In the genomic region with DNA sequence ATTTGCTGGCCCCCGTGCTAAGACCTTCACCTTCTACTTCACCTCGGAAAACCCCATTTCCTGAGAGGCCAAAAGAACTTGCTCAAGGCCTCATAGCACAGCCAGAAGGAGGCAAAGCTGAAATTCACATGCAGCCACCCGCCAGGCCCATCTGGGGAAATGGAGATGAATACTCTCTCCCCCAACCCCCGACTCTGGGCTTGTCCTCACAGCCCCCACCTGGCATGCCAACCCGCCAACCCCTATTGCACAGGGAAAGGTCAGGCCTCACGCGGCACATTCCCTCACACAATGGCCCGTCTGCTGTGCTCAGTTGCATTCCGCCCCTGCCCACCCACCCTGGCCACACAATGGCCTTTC, we compare ENCODE assay signal across 21 cellular contexts. TPM values are rescaled to one million over a fixed set of nuclear protein-coding genes. Genes with fewer than 3 reads are reported as not detected.
DNase-seq lines count a peak whose midpoint lies in the region; ATAC-seq, FAIRE-seq and TF ChIP-seq lines count a peak whose summit lies in the region.
"Had no signal": no experiment of that assay in that cellular context is flagged by ENCODE, and none has a peak within 500 bp of the region (broad histone marks: within the 10 kb centered on the region; RNA-seq: fewer than 3 reads in every experiment).

No MANE protein-coding gene starts in this region.

- intact Hi-C loops in GM12878 (cut with micrococcal nuclease; ENCODE audit: unreplicated experiment) (no loop called here), gastrocnemius medialis (cut with DNase I; ENCODE audit: low total_unique reads) (no loop called here)

- BruUV-seq in GM12878 (replicated peaks; lab: Mats Ljungman, UMichigan), result no TSS peak

- no peak for TF ChIP-seq EP300 in GM12878 (IDR thresholded peaks at IDR 0.05; ENCODE audit: borderline replicate concordance in 1 of 2, control insufficient read depth in 1 of 2, low read depth in 2 of 2, low read length in 2 of 2)

- RAD21 ChIA-PET in GM12878 (lab: Charles Lee; ENCODE audit: unreplicated experiment), result interaction anchor here (3.2 kb wide), 1 partner anchor 11 kb away, joined by 12 read pairs; no protein-coding TSS in a partner anchor

- 40% methylated on average over 9 of the region's 9 CpGs for WGBS in GM12878 (ENCODE audit: insufficient coverage, insufficient replicate concordance, low lambda C conversion rate, missing lambda C conversion rate)

- TF ChIP-seq RAD21 in GM12878 (IDR thresholded peaks at IDR 0.05; ENCODE audit: insufficient read depth, low read depth, low read length), result no peak

- H3K27me3 ChIP-seq in H7 (ENCODE audit: control insufficient read depth, insufficient read depth, low read length) (no peaks in the 10 kb centered on the region), GM12878 (replicated peaks in 1 of 2; ENCODE audit: control insufficient read depth in 2 of 2, insufficient read depth in 2 of 2, low read length in 1 of 2) (no peaks in the 10 kb centered on the region), gastrocnemius medialis (no peaks in the 10 kb centered on the region)
- H3K27me3 ChIP-seq: BE2C had no signal

- in situ Hi-C loops in GM12878 (cut with MboI), result no loop called here
- in situ Hi-C loops in gastrocnemius medialis (cut with MboI; ENCODE audit: low sequenced_read_pairs in 4 of 4), result loop anchor here in 1 of 4 donors (10.0 kb wide), 1 partner anchor 55 kb away; a partner anchor contains a TSS

- POLR2A ChIA-PET in GM12878 (lab: Charles Lee), result interaction anchor here (0.6 to 2.6 kb wide), 3 partner anchors 11 to 124 kb away, joined by 6 to 8 read pairs (median 6); no protein-coding TSS in a partner anchor

- peak overlapping the region; percentile 78 for H3K27ac ChIP-seq in GM12878 (ENCODE audit: control insufficient read depth, insufficient read depth)
- H3K27ac ChIP-seq in gastrocnemius medialis, result peak overlapping the region; percentile 90 to 100 (median 98)
- H3K27ac ChIP-seq: prostate gland, thoracic aorta had no signal

- H2AFZ ChIP-seq in GM12878 (ENCODE audit: control insufficient read depth, low read depth, low read length), result peak overlapping the region; percentile 94

- CTCF ChIA-PET in GM12878 (lab: Yijun Ruan, JAX), result interaction anchor here (1.2 to 4.5 kb wide), 2 partner anchors 10 to 105 kb away, joined by 5 to 43 read pairs; no protein-coding TSS in a partner anchor

- peak; percentile 85 for DNase-seq in H7
- DNase-seq in GM12878 (ENCODE audit: low read depth, low spot score), result no peak
- no peak for DNase-seq in gastrocnemius medialis
- DNase-seq in COLO668 (lab: John Stamatoyannopoulos, UW; ENCODE audit: unreplicated experiment), result no peak
- DNase-seq: activated CD4-positive, CD25-positive, alpha-beta regulatory T cell; activated T-cell treated with anti-CD3 and anti-CD28 coated beads, Interleukin-2, amount 50 U/mL, for 72 hours; BE2C; effector memory CD4-positive, alpha-beta T cell; GDM1; head of caudate nucleus; Kasumi-1; NCI-H1105; NCI-H2107; NCI-H526 treated with DMSO at 0.1 percent for 48 hours; nephron progenitor cell had no signal

- TF ChIP-seq POLR2A in GM12878 (IDR thresholded peaks at IDR 0.05; ENCODE audit: low read depth, low read length), result no peak
- no peak for TF ChIP-seq POLR2A in gastrocnemius medialis (IDR thresholded peaks at IDR 0.05)

- ATAC-seq in GM12878 (peak; percentile 69), gastrocnemius medialis (no peak), GM18520 (IDR thresholded peaks at IDR 0.05; ENCODE audit: unreplicated experiment) (no peak)
- ATAC-seq: activated T-cell treated with anti-CD3 and anti-CD28 coated beads, Interleukin-2, amount 50 U/mL, for 72 hours had no signal

- H3K4me2 ChIP-seq in GM12878 (ENCODE audit: control insufficient read depth, insufficient read depth), result peak overlapping the region; percentile 64

- H3K4me3 ChIP-seq in H7 (ENCODE audit: insufficient read depth, low read depth, low read length) (no peak overlapping the region), GM12878 (no peak overlapping the region), gastrocnemius medialis (no peak overlapping the region)
- H3K4me3 ChIP-seq: prostate gland, thoracic aorta had no signal

- no peaks in the 10 kb centered on the region for H3K36me3 ChIP-seq in H7 (replicated peaks; ENCODE audit: control insufficient read depth, insufficient read depth, low read length)
- no peaks in the 10 kb centered on the region for H3K36me3 ChIP-seq in GM12878 (ENCODE audit: control insufficient read depth in 2 of 2, insufficient read depth in 2 of 2, low read length in 1 of 2)
- no peaks in the 10 kb centered on the region for H3K36me3 ChIP-seq in gastrocnemius medialis
- H3K36me3 ChIP-seq: BE2C, prostate gland, thoracic aorta had no signal

- H4K20me1 ChIP-seq in GM12878 (ENCODE audit: control insufficient read depth, insufficient read depth), result no peaks in the 10 kb centered on the region

- no peaks in the 10 kb centered on the region for H3K9me3 ChIP-seq in GM12878 (replicated peaks; ENCODE audit: control insufficient read depth, insufficient read depth, low read length)
- no peaks in the 10 kb centered on the region for H3K9me3 ChIP-seq in gastrocnemius medialis
- H3K9me3 ChIP-seq: BE2C, prostate gland, thoracic aorta had no signal

- H3K4me1 ChIP-seq in GM12878 (ENCODE audit: control insufficient read depth, insufficient read depth, low read length), result peaks cover 34% of the 10 kb centered on the region
- peaks cover 23 to 29% of the 10 kb centered on the region in 2 donors for H3K4me1 ChIP-seq in gastrocnemius medialis
- H3K4me1 ChIP-seq: prostate gland had no signal

- H3K79me2 ChIP-seq in GM12878 (ENCODE audit: control insufficient read depth, insufficient read depth, low read length), result no peaks in the 10 kb centered on the region

- SMC1A ChIA-PET in GM12878 (lab: Charles Lee; ENCODE audit: uncharacterized antibody, unreplicated experiment), result interaction anchor here (0.6 to 1.1 kb wide), 3 partner anchors 10 to 888 kb away, joined by 3 read pairs; no protein-coding TSS in a partner anchor

- TF ChIP-seq CTCF in GM12878 (IDR thresholded peaks at IDR 0.05 in 2 of 3, conservative IDR thresholded peaks at IDR 0.05 in 1 of 3; ENCODE audit: control insufficient read depth in 2 of 3, extremely low read depth in 1 of 3, insufficient read depth in 1 of 3, low read depth in 3 of 3, low read length in 3 of 3) (no peak), gastrocnemius medialis (IDR thresholded peaks at IDR 0.05 in 4 of 5, conservative IDR thresholded peaks at IDR 0.05 in 1 of 5) (no peak)

- FAIRE-seq in GM12878 (lab: Jason Lieb, UNC), result peak; percentile 92
- FAIRE-seq: astrocyte had no signal

- H3K9ac ChIP-seq in GM12878 (ENCODE audit: control insufficient read depth, insufficient read depth, low read length), result 0 out of 2 replicates have a peak overlapping the region, but pooled peaks have one; percentile 7

RNA-seq across cellular contexts. Expression of a gene that starts 3.2 kb away (rescaled TPM):
- 5.0 and 10.7 TPM in 2 replicates for total RNA-seq in H7 (2014; rRNA removed; shearing (Covaris generic))
- 1.8 TPM in 2 replicates for total RNA-seq in GM12878 (2013; cell fraction: nucleolus; rRNA removed)
- 0.98 and 1.1 TPM in 2 replicates for total RNA-seq in GM12878 (2014; rRNA removed)
- 0.54 and 0.69 TPM in 2 replicates for total RNA-seq in GM12878 (2014; rRNA removed; fragmentation: Illumina TruSeq; extraction: Trizol)
- total RNA-seq in GM12878 (2021), result 1.2 and 1.3 TPM in 2 replicates
- 0.51 TPM for polyA plus RNA-seq in GM12878 (2011; ENCODE audit: low read depth)
- 0.45 and 0.71 TPM in 2 replicates for polyA plus RNA-seq in GM12878 (2011; rRNA removed)
- 0.88 and 0.97 TPM in 2 replicates for polyA plus RNA-seq in GM12878 (2011; cell fraction: cytosol; rRNA removed)
- 0.78 and 1.2 TPM in 2 replicates for polyA plus RNA-seq in GM12878 (2011; cell fraction: nucleus; rRNA removed)
- 1.2 and 1.3 TPM in 2 replicates for polyA plus RNA-seq in GM12878 (2012)
- polyA plus RNA-seq in GM12878 (2014; fragmentation: Illumina TruSeq; extraction: Trizol), result 0.27 and 0.50 TPM in 2 replicates
- under 1 TPM in 1 of 2 experiments, not detected in 1; 0.02 TPM for polyA plus RNA-seq in GM12878 (2014; fragmentation: Nextera tagmentation; extraction: Ambion mirVana)
- 1.1 and 1.4 TPM in 2 replicates for polyA plus RNA-seq in GM12878 (2014; rRNA removed)
- under 1 TPM; 0.12 to 0.29 TPM for polyA plus RNA-seq in GM12878 (2016; fragmentation: Nextera tagmentation; extraction: Ambion mirVana)
- 0.22 and 1.0 TPM in 2 replicates for polyA minus RNA-seq in GM12878 (2011; rRNA and poly(A)+ RNA removed)
- polyA minus RNA-seq in GM12878 (2011; cell fraction: cytosol; rRNA and poly(A)+ RNA removed), result 0.27 TPM in 1 of 2 replicates, not detected in the other
- polyA minus RNA-seq in GM12878 (2011; cell fraction: nucleus; rRNA and poly(A)+ RNA removed), result 0.24 and 0.38 TPM in 2 replicates
- total RNA-seq in gastrocnemius medialis, result 1 to 10 TPM; 2.4 to 4.2 (median 3.2) TPM

RNA-seq across cellular contexts. Expression of a gene that starts 15.8 kb away (rescaled TPM):
- total RNA-seq in H7 (2014; rRNA removed; shearing (Covaris generic)), result 3.7 and 4.4 TPM in 2 replicates
- total RNA-seq in GM12878 (2013; cell fraction: nucleolus; rRNA removed), result 3.5 and 3.7 TPM in 2 replicates
- total RNA-seq in GM12878 (2014; rRNA removed) (12.2 and 12.9 TPM in 2 replicates), GM12878 (2014; rRNA removed; fragmentation: Illumina TruSeq; extraction: Trizol) (4.0 and 4.5 TPM in 2 replicates), GM12878 (2021) (10.4 and 10.7 TPM in 2 replicates), gastrocnemius medialis (10 to 100 TPM; 15.3 to 18.3 (median 16.0) TPM)
- 4.4 TPM for polyA plus RNA-seq in GM12878 (2011; ENCODE audit: low read depth)
- polyA plus RNA-seq in GM12878 (2011; rRNA removed) (3.8 and 6.5 TPM in 2 replicates), GM12878 (2014; fragmentation: Illumina TruSeq; extraction: Trizol) (0.89 and 2.6 TPM in 2 replicates), GM12878 (2014; fragmentation: Nextera tagmentation; extraction: Ambion mirVana) (1 to 10 TPM in 1 of 2 experiments, under 1 TPM in 1; 0.23 to 1.6 TPM), GM12878 (2014; rRNA removed) (9.5 and 12.9 TPM in 2 replicates), GM12878 (2016; fragmentation: Nextera tagmentation; extraction: Ambion mirVana) (10 to 100 TPM; 12.5 to 14.2 TPM)
- 9.8 and 14.0 TPM in 2 replicates for polyA plus RNA-seq in GM12878 (2011; cell fraction: cytosol; rRNA removed)
- 9.6 and 11.2 TPM in 2 replicates for polyA plus RNA-seq in GM12878 (2011; cell fraction: nucleus; rRNA removed)
- polyA plus RNA-seq in GM12878 (2012), result 8.4 and 12.0 TPM in 2 replicates
- polyA minus RNA-seq in GM12878 (2011; rRNA and poly(A)+ RNA removed), result 1.9 and 4.7 TPM in 2 replicates
- polyA minus RNA-seq in GM12878 (2011; cell fraction: cytosol; rRNA and poly(A)+ RNA removed), result 2.4 TPM in 2 replicates
- 3.4 and 5.7 TPM in 2 replicates for polyA minus RNA-seq in GM12878 (2011; cell fraction: nucleus; rRNA and poly(A)+ RNA removed)

RNA-seq across cellular contexts. Expression of a gene that starts 20.0 kb away (rescaled TPM):
- 0.15 and 0.24 TPM in 2 replicates for total RNA-seq in H7 (2014; rRNA removed; shearing (Covaris generic))
- not detected in 2 replicates for total RNA-seq in GM12878 (2013; cell fraction: nucleolus; rRNA removed)
- not detected in 2 replicates for total RNA-seq in GM12878 (2014; rRNA removed)
- not detected in 2 replicates for total RNA-seq in GM12878 (2014; rRNA removed; fragmentation: Illumina TruSeq; extraction: Trizol)
- 0.13 TPM in 1 of 2 replicates, not detected in the other for total RNA-seq in GM12878 (2021)
- polyA plus RNA-seq in GM12878 (2011; ENCODE audit: low read depth), result not detected
- not detected in 2 replicates for polyA plus RNA-seq in GM12878 (2011; rRNA removed)
- not detected in 2 replicates for polyA plus RNA-seq in GM12878 (2011; cell fraction: cytosol; rRNA removed)
- not detected in 2 replicates for polyA plus RNA-seq in GM12878 (2011; cell fraction: nucleus; rRNA removed)
- 0.04 and 0.05 TPM in 2 replicates for polyA plus RNA-seq in GM12878 (2012)
- not detected in 2 replicates for polyA plus RNA-seq in GM12878 (2014; fragmentation: Illumina TruSeq; extraction: Trizol)
- not detected for polyA plus RNA-seq in GM12878 (2014; fragmentation: Nextera tagmentation; extraction: Ambion mirVana)
- polyA plus RNA-seq in GM12878 (2014; rRNA removed), result not detected in 2 replicates
- under 1 TPM; 0.07 to 0.08 TPM for polyA plus RNA-seq in GM12878 (2016; fragmentation: Nextera tagmentation; extraction: Ambion mirVana)
- polyA minus RNA-seq in GM12878 (2011; rRNA and poly(A)+ RNA removed), result not detected in 2 replicates
- not detected in 2 replicates for polyA minus RNA-seq in GM12878 (2011; cell fraction: cytosol; rRNA and poly(A)+ RNA removed)
- polyA minus RNA-seq in GM12878 (2011; cell fraction: nucleus; rRNA and poly(A)+ RNA removed), result not detected in 2 replicates
- under 1 TPM in 2 of 4 donors, not detected in 2; 0.20 to 0.39 TPM for total RNA-seq in gastrocnemius medialis
- total RNA-seq: astrocyte; kidney epithelial cell; T-helper 2 cell treated with Interferon-gamma antibody and Interleukin-4, amounts not matched to agents 100 ng/mL and 5 ng/mL, for 36 hours; thoracic aorta had no signal

RNA-seq across cellular contexts. Expression of a gene that starts 34.1 kb away (rescaled TPM):
- total RNA-seq in H7 (2014; rRNA removed; shearing (Covaris generic)), result 26.0 and 29.9 TPM in 2 replicates
- total RNA-seq in GM12878 (2013; cell fraction: nucleolus; rRNA removed), result 6.7 and 7.3 TPM in 2 replicates
- total RNA-seq in GM12878 (2014; rRNA removed), result 14.4 and 16.7 TPM in 2 replicates
- 12.4 and 13.6 TPM in 2 replicates for total RNA-seq in GM12878 (2014; rRNA removed; fragmentation: Illumina TruSeq; extraction: Trizol)
- 19.3 and 22.4 TPM in 2 replicates for total RNA-seq in GM12878 (2021)
- polyA plus RNA-seq in GM12878 (2011; ENCODE audit: low read depth), result 7.0 TPM
- 10.0 and 12.9 TPM in 2 replicates for polyA plus RNA-seq in GM12878 (2011; rRNA removed)
- 12.1 and 13.4 TPM in 2 replicates for polyA plus RNA-seq in GM12878 (2011; cell fraction: cytosol; rRNA removed)
- polyA plus RNA-seq in GM12878 (2011; cell fraction: nucleus; rRNA removed), result 10.8 and 11.0 TPM in 2 replicates
- 11.3 TPM in 2 replicates for polyA plus RNA-seq in GM12878 (2012)
- polyA plus RNA-seq in GM12878 (2014; fragmentation: Illumina TruSeq; extraction: Trizol), result 7.4 and 9.5 TPM in 2 replicates
- 1 to 10 TPM; 4.2 to 8.4 TPM for polyA plus RNA-seq in GM12878 (2014; fragmentation: Nextera tagmentation; extraction: Ambion mirVana)
- 13.8 and 16.2 TPM in 2 replicates for polyA plus RNA-seq in GM12878 (2014; rRNA removed)
- 10 to 100 TPM; 13.9 to 17.4 TPM for polyA plus RNA-seq in GM12878 (2016; fragmentation: Nextera tagmentation; extraction: Ambion mirVana)
- polyA minus RNA-seq in GM12878 (2011; rRNA and poly(A)+ RNA removed), result 11.6 and 22.9 TPM in 2 replicates
- 12.4 and 13.5 TPM in 2 replicates for polyA minus RNA-seq in GM12878 (2011; cell fraction: cytosol; rRNA and poly(A)+ RNA removed)
- 4.2 and 7.0 TPM in 2 replicates for polyA minus RNA-seq in GM12878 (2011; cell fraction: nucleus; rRNA and poly(A)+ RNA removed)
- 10 to 100 TPM; 12.7 to 24.4 (median 18.1) TPM for total RNA-seq in gastrocnemius medialis

RNA-seq across cellular contexts. Expression of a gene that starts 55.5 kb away (rescaled TPM):
- total RNA-seq in H7 (2014; rRNA removed; shearing (Covaris generic)), result 43.6 and 53.8 TPM in 2 replicates
- total RNA-seq in GM12878 (2013; cell fraction: nucleolus; rRNA removed), result 4.3 and 4.8 TPM in 2 replicates
- 47.5 and 48.3 TPM in 2 replicates for total RNA-seq in GM12878 (2014; rRNA removed)
- total RNA-seq in GM12878 (2014; rRNA removed; fragmentation: Illumina TruSeq; extraction: Trizol), result 21.2 and 21.7 TPM in 2 replicates
- 30.0 and 31.6 TPM in 2 replicates for total RNA-seq in GM12878 (2021)
- 11.0 TPM for polyA plus RNA-seq in GM12878 (2011; ENCODE audit: low read depth)
- 10.9 and 23.9 TPM in 2 replicates for polyA plus RNA-seq in GM12878 (2011; rRNA removed)
- polyA plus RNA-seq in GM12878 (2011; cell fraction: cytosol; rRNA removed), result 56.6 and 61.9 TPM in 2 replicates
- polyA plus RNA-seq in GM12878 (2011; cell fraction: nucleus; rRNA removed), result 23.4 and 36.2 TPM in 2 replicates
- 30.3 and 49.5 TPM in 2 replicates for polyA plus RNA-seq in GM12878 (2012)
- 2.5 and 11.3 TPM in 2 replicates for polyA plus RNA-seq in GM12878 (2014; fragmentation: Illumina TruSeq; extraction: Trizol)
- polyA plus RNA-seq in GM12878 (2014; fragmentation: Nextera tagmentation; extraction: Ambion mirVana), result 10 to 100 TPM in 1 of 2 experiments, 1 to 10 TPM in 1; 6.3 to 16.3 TPM
- 53.3 and 58.1 TPM in 2 replicates for polyA plus RNA-seq in GM12878 (2014; rRNA removed)
- polyA plus RNA-seq in GM12878 (2016; fragmentation: Nextera tagmentation; extraction: Ambion mirVana), result 10 to 100 TPM; 38.9 to 42.7 TPM
- polyA minus RNA-seq in GM12878 (2011; rRNA and poly(A)+ RNA removed), result 14.0 and 17.2 TPM in 2 replicates
- polyA minus RNA-seq in GM12878 (2011; cell fraction: cytosol; rRNA and poly(A)+ RNA removed), result 44.1 and 48.3 TPM in 2 replicates
- polyA minus RNA-seq in GM12878 (2011; cell fraction: nucleus; rRNA and poly(A)+ RNA removed), result 5.6 and 10.3 TPM in 2 replicates
- total RNA-seq in gastrocnemius medialis, result 100 to 1,000 TPM; 254 to 679 (median 280) TPM
